8 cellular contexts compared by ENCODE assay signal in genomic region chr21:46667191-46667734, GRCh38. TPM values are rescaled to one million over a fixed set of nuclear protein-coding genes. Genes with fewer than 3 reads are reported as not detected.
DNase-seq lines count a peak whose midpoint lies in the region; ATAC-seq lines count a peak whose summit lies in the region.

No MANE protein-coding gene starts in this region.

- no peak overlapping the region for H3K9ac ChIP-seq in SK-N-MC (ENCODE audit: insufficient read length)

- H3K36me3 ChIP-seq in SK-N-MC (ENCODE audit: insufficient read depth, low read length), result peaks cover 25% of the 10 kb centered on the region

- peaks cover 7 to 27% (median 9%) of the 10 kb centered on the region in 4 donors for H3K4me1 Mint-ChIP-seq in naive thymus-derived CD8-positive, alpha-beta T cell

- H3K9me3 ChIP-seq in SK-N-MC (ENCODE audit: low read depth, low read length), result no peaks in the 10 kb centered on the region

- H3K9me3 Mint-ChIP-seq in naive thymus-derived CD8-positive, alpha-beta T cell, result no peaks in the 10 kb centered on the region

- peak; percentile 10 for DNase-seq in stimulated activated CD4-positive, alpha-beta T cell treated with anti-CD3 and anti-CD28 coated beads, Interleukin-12 subunit alpha, Interleukin-12 subunit beta, amount 100 ng/mL, for 4 hours
- DNase-seq in stimulated activated CD4-positive, alpha-beta T cell treated with anti-CD3 and anti-CD28 coated beads, Interleukin-4, amount 100 ng/mL, for 1 hour, result no peak
- DNase-seq in SK-N-MC (ENCODE audit: low read depth, low spot score), result no peak
- no peak for DNase-seq in epithelial cell of prostate (ENCODE audit: low read depth, low spot score)
- peak in 2 of 10 donors; percentile 18 to 27 for DNase-seq in naive thymus-derived CD8-positive, alpha-beta T cell
- no peak for DNase-seq in ureter (ENCODE audit: low spot score)
- no peak for DNase-seq in T1000 (lab: John Stamatoyannopoulos, UW)
- no peak for DNase-seq in HUDEP-2 (lab: John Stamatoyannopoulos, UW; ENCODE audit: unreplicated experiment in 76 of 76)

- ATAC-seq in naive thymus-derived CD8-positive, alpha-beta T cell, result peak; percentile 52 to 55

- H3K27ac ChIP-seq in SK-N-MC, result no peak overlapping the region
- peak overlapping the region; percentile 19 for H3K27ac ChIP-seq in epithelial cell of prostate

- POLR2A ChIA-PET in naive thymus-derived CD8-positive, alpha-beta T cell (lab: Charles Lee), result interaction anchor here (0.8 to 2.1 kb wide), 8 partner anchors 9 to 136 kb away, joined by 3 to 10 read pairs (median 4); partner anchors contain the start of gene PRMT2

- peak overlapping the region; percentile 71 for H3K4me3 ChIP-seq in SK-N-MC

- peaks cover 0 to 29% (median 18%) of the 10 kb centered on the region in 3 donors for H3K36me3 Mint-ChIP-seq in naive thymus-derived CD8-positive, alpha-beta T cell

- peaks cover 0 to 3% (median 0%) of the 10 kb centered on the region in 5 donors for H3K27me3 Mint-ChIP-seq in naive thymus-derived CD8-positive, alpha-beta T cell

- peak overlapping the region; percentile 78 to 90 (median 84) for H3K4me3 Mint-ChIP-seq in naive thymus-derived CD8-positive, alpha-beta T cell

- H3K27ac Mint-ChIP-seq in naive thymus-derived CD8-positive, alpha-beta T cell, result peak overlapping the region in 3 of 10 donors; percentile 5 to 76 (median 72)

RNA-seq across cellular contexts. Expression of gene PRMT2, which starts 31.8 kb away (rescaled TPM):
- 100 to 1,000 TPM; 369 to 376 TPM for total RNA-seq in naive thymus-derived CD8-positive, alpha-beta T cell
- 100 to 1,000 TPM; 358 to 485 (median 396) TPM for polyA plus RNA-seq in naive thymus-derived CD8-positive, alpha-beta T cell
- 78.1 TPM for total RNA-seq in ureter
